In genomic region chr10:113983552-113983951, GRCh38 we compare ENCODE assay signal across 16 cellular contexts.
A peak's percentile ranks its signal among the peaks of the same experiment; 100 is the strongest.
DNase-seq lines count a peak whose midpoint lies in the region; ATAC-seq and TF ChIP-seq lines count a peak whose summit lies in the region.
"Had no signal": no experiment of that assay in that cellular context is flagged by ENCODE, and none has a peak within 500 bp of the region (broad histone marks: within the 10 kb centered on the region; RNA-seq: fewer than 3 reads in every experiment).

No MANE protein-coding gene starts in this region.

- no peaks in the 10 kb centered on the region for H3K79me2 ChIP-seq in PC-9 (ENCODE audit: low read depth)
- H3K79me2 ChIP-seq in GM23338 (replicated peaks; ENCODE audit: insufficient read depth) = no peaks in the 10 kb centered on the region

- CTCF ChIA-PET in PC-9 (lab: Charles Lee) = interaction anchor here (0.6 kb wide), 1 partner anchor 41 kb away, joined by 5 read pairs; no protein-coding TSS in a partner anchor

- no peak overlapping the region for H3K4me3 Mint-ChIP-seq in GM23338
- H3K4me3 Mint-ChIP-seq: activated naive CD4-positive, alpha-beta T cell treated with anti-CD3 and anti-CD28 coated beads for 36 hours had no signal

- TF ChIP-seq CTCF in PC-9 (conservative IDR thresholded peaks at IDR 0.05) = no peak
- TF ChIP-seq CTCF in thyroid gland (IDR thresholded peaks at IDR 0.05) = no peak
- no peak for TF ChIP-seq CTCF in GM23338 (conservative IDR thresholded peaks at IDR 0.05; ENCODE audit: low read depth in 2 of 2)

- H3K9me2 ChIP-seq in PC-9 (ENCODE audit: insufficient read depth) = no peaks in the 10 kb centered on the region
- H3K9me2 ChIP-seq in GM23338 (ENCODE audit: insufficient read depth) = peaks cover 4% of the 10 kb centered on the region; the same call in 1 of the 2 replicates

- H3K4me2 ChIP-seq in PC-9 (peak overlapping the region; percentile 63; the same call in 1 of the 2 replicates), GM23338 (no peak overlapping the region)

- H3K4me3 ChIP-seq in PC-9 (no peak overlapping the region), thyroid gland (replicated peaks in 1 of 3) (no peak overlapping the region), GM23338 (no peak overlapping the region)
- H3K4me3 ChIP-seq: right lobe of liver, SJCRH30, thoracic aorta had no signal

- no peak for TF ChIP-seq POLR2A in thyroid gland (IDR thresholded peaks at IDR 0.05)

- ATAC-seq in HG02759 (IDR thresholded peaks at IDR 0.05; ENCODE audit: unreplicated experiment) = peak; percentile 47
- ATAC-seq in GM19328 (IDR thresholded peaks at IDR 0.05; ENCODE audit: unreplicated experiment) = no peak
- ATAC-seq in GM23338 = no peak
- no peak for ATAC-seq in HG03135 (IDR thresholded peaks at IDR 0.05; ENCODE audit: unreplicated experiment)

- no peaks in the 10 kb centered on the region; the same call in 2 of the 3 replicates for H3K36me3 Mint-ChIP-seq in GM23338 (ENCODE audit: low read depth)

- H3K27me3 ChIP-seq in PC-9 (ENCODE audit: insufficient read depth, low read depth) (no peaks in the 10 kb centered on the region), thyroid gland (no peaks in the 10 kb centered on the region), GM23338 (ENCODE audit: insufficient read depth) (no peaks in the 10 kb centered on the region)
- H3K27me3 ChIP-seq: right lobe of liver had no signal

- DNase-seq in activated gamma-delta T cell treated with Interleukin-2 at 50 U/mL for 16 hours (peak; percentile 12), activated gamma-delta T cell (lab: John Stamatoyannopoulos, UW) (no peak), PC-9 (no peak), thyroid gland (peak in 1 of 2 donors; percentile 31), GM23338 (ENCODE audit: low spot score) (no peak)
- DNase-seq: activated CD4-positive, CD25-positive, alpha-beta regulatory T cell treated with anti-CD3 and anti-CD28 coated beads, Interleukin-2, amount 50 U/mL, for 72 hours; activated naive CD4-positive, alpha-beta T cell treated with anti-CD3 and anti-CD28 coated beads for 36 hours; DMS79; NCI-H1436 treated with DMSO at 0.1 percent for 48 hours; NCI-H774; right lobe of liver; SJCRH30 had no signal

- WGBS in thyroid gland, 2 donors = 67 to 75% methylated on average over 3 of the region's 3 CpGs

- H3K27ac ChIP-seq in PC-9 (peak overlapping the region; percentile 47), thyroid gland (peak overlapping the region; percentile 79 to 94 (median 92)), GM23338 (ENCODE audit: low read depth) (no peak overlapping the region)
- H3K27ac ChIP-seq: right lobe of liver, SJCRH30, thoracic aorta had no signal

- intact Hi-C loops in PC-9 (cut with micrococcal nuclease; ENCODE audit: unreplicated experiment) = loop anchor here (2.0 kb wide), 1 partner anchor 25 kb away; no protein-coding TSS in a partner anchor
- intact Hi-C loops in thyroid gland (cut with DNase I) = no loop called here

- H3K9me3 Mint-ChIP-seq in GM23338 = peaks cover 5% of the 10 kb centered on the region

- peaks cover 2% of the 10 kb centered on the region for H3K27me3 Mint-ChIP-seq in GM23338 (ENCODE audit: insufficient read depth, low read depth, poor library complexity)

- H2AFZ ChIP-seq in PC-9 (no peak overlapping the region), GM23338 (no peak overlapping the region)

- no peaks in the 10 kb centered on the region for H3K36me3 ChIP-seq in PC-9 (ENCODE audit: low read depth)
- no peaks in the 10 kb centered on the region for H3K36me3 ChIP-seq in thyroid gland
- no peaks in the 10 kb centered on the region for H3K36me3 ChIP-seq in GM23338 (ENCODE audit: insufficient read depth)
- H3K36me3 ChIP-seq: right lobe of liver, SJCRH30, thoracic aorta had no signal

- peaks cover 13% of the 10 kb centered on the region; the same call in 1 of the 2 replicates for H3F3A ChIP-seq in PC-9 (ENCODE audit: insufficient read depth, low read depth)
- no peaks in the 10 kb centered on the region for H3F3A ChIP-seq in GM23338 (replicated peaks; ENCODE audit: low read depth)

- H4K20me1 ChIP-seq in PC-9 (ENCODE audit: insufficient read depth) (no peaks in the 10 kb centered on the region), GM23338 (replicated peaks; ENCODE audit: insufficient read depth) (no peaks in the 10 kb centered on the region)

- H3K27ac Mint-ChIP-seq in GM23338 = no peak overlapping the region
- H3K27ac Mint-ChIP-seq: activated naive CD4-positive, alpha-beta T cell treated with anti-CD3 and anti-CD28 coated beads for 36 hours had no signal

- H3K4me1 Mint-ChIP-seq in GM23338 = peaks cover 8% of the 10 kb centered on the region

- H3K9me3 ChIP-seq in PC-9 (ENCODE audit: insufficient read depth, low read depth) = no peaks in the 10 kb centered on the region
- H3K9me3 ChIP-seq in thyroid gland = no peaks in the 10 kb centered on the region
- H3K9me3 ChIP-seq: right lobe of liver, SJCRH30, thoracic aorta had no signal

- H3K4me1 ChIP-seq in PC-9 (replicated peaks; ENCODE audit: insufficient read depth) (peaks cover 33% of the 10 kb centered on the region), thyroid gland (peaks cover 24 to 29% of the 10 kb centered on the region in 2 donors), GM23338 (ENCODE audit: insufficient read depth) (no peaks in the 10 kb centered on the region)
- H3K4me1 ChIP-seq: right lobe of liver, SJCRH30 had no signal

- POLR2A ChIA-PET in PC-9 (lab: Charles Lee; ENCODE audit: unreplicated experiment) = interaction anchor here (0.6 kb wide), 1 partner anchor 255 kb away, joined by 5 read pairs; no protein-coding TSS in a partner anchor

- BruUV-seq in PC-9 (replicated peaks; lab: Mats Ljungman, UMichigan) = no TSS peak

TF ChIP-seq in GM23338, 12 proteins besides CTCF, POLR2A, EP300 and RAD21 (continues in another document):
- TF ChIP-seq NANOG (IDR thresholded peaks at IDR 0.05; ENCODE audit: borderline replicate concordance) (no peak), JUNB (IDR thresholded peaks at IDR 0.05; ENCODE audit: unreplicated experiment) (no peak), ZNF462 (CRISPR knock-in tag; IDR thresholded peaks at IDR 0.05) (no peak), EZH2phosphoT487 (IDR thresholded peaks at IDR 0.05; ENCODE audit: unreplicated experiment) (no peak), CREB1 (CRISPR knock-in tag; IDR thresholded peaks at IDR 0.05; ENCODE audit: low read depth) (no peak), ZNF114 (CRISPR knock-in tag; IDR thresholded peaks at IDR 0.05) (no peak)
